10 cellular contexts compared by ENCODE assay signal in genomic region chr22:20807315-20807752, GRCh38. TPM values are rescaled to one million over a fixed set of nuclear protein-coding genes. Genes with fewer than 3 reads are reported as not detected.
DNase-seq lines count a peak whose midpoint lies in the region; ATAC-seq and TF ChIP-seq lines count a peak whose summit lies in the region.
"Had no signal": no experiment of that assay in that cellular context is flagged by ENCODE, and none has a peak within 500 bp of the region (broad histone marks: within the 10 kb centered on the region; RNA-seq: fewer than 3 reads in every experiment).

No MANE protein-coding gene starts in this region.

- H2AK5ac ChIP-seq in neuronal stem cell (ENCODE audit: low read depth, low read length), result no peak overlapping the region

- H4K20me1 ChIP-seq in PC-3 (ENCODE audit: low read length), result no peaks in the 10 kb centered on the region

- TF ChIP-seq POLR2A in GM18505 (IDR thresholded peaks at IDR 0.05; ENCODE audit: borderline replicate concordance, extremely low read depth, insufficient read depth, insufficient read length), result no peak

- H3K14ac ChIP-seq in neuronal stem cell (ENCODE audit: low read length), result no peak overlapping the region

- ATAC-seq in PC-3 (peak; percentile 85), HG03095 (IDR thresholded peaks at IDR 0.05; ENCODE audit: unreplicated experiment) (no peak), GM18505 (IDR thresholded peaks at IDR 0.05; ENCODE audit: unreplicated experiment) (no peak), GM21529 (IDR thresholded peaks at IDR 0.05; ENCODE audit: unreplicated experiment) (no peak)

- peaks cover 2% of the 10 kb centered on the region for H3K79me1 ChIP-seq in neuronal stem cell (ENCODE audit: low read depth, low read length)

- no peaks in the 10 kb centered on the region for H3K9me2 ChIP-seq in PC-3 (replicated peaks; ENCODE audit: low read length)

- intact Hi-C loops in PC-3 (cut with micrococcal nuclease), result loop anchor here (10.0 kb wide), 1 partner anchor 47 kb away; the partner anchor contains the start of genes PI4KA and SNAP29

- BruUV-seq in PC-3 (replicated peaks; lab: Mats Ljungman, UMichigan), result no TSS peak

- no peak overlapping the region for H3K9ac ChIP-seq in PC-3 (ENCODE audit: low read length)
- H3K9ac ChIP-seq in neuronal stem cell (ENCODE audit: low read depth, low read length, poor library complexity), result no peak overlapping the region

- no peak overlapping the region for H3K18ac ChIP-seq in neuronal stem cell (ENCODE audit: low read length)

- H3K9me3 ChIP-seq in PC-3 (ENCODE audit: low read length), result no peaks in the 10 kb centered on the region
- H3K9me3 ChIP-seq in neuronal stem cell (replicated peaks in 1 of 2; ENCODE audit: control insufficient read depth in 2 of 2, insufficient read depth in 1 of 2, low read depth in 1 of 2, low read length in 2 of 2), result no peaks in the 10 kb centered on the region

- H3K4me3 ChIP-seq in PC-3 (ENCODE audit: low read length) (no peak overlapping the region), epithelial cell of esophagus (ENCODE audit: low read length) (no peak overlapping the region), neuronal stem cell (ENCODE audit: low read length in 2 of 2) (no peak overlapping the region)

- H3K4me2 ChIP-seq in PC-3 (ENCODE audit: low read length) (no peak overlapping the region), neuronal stem cell (ENCODE audit: insufficient read depth, low read length, poor library complexity, severe bottlenecking) (no peak overlapping the region)

- H3K27ac ChIP-seq in PC-3 (ENCODE audit: low read length) (peak overlapping the region; percentile 24; the same call in 1 of the 2 replicates), neuronal stem cell (replicated peaks; ENCODE audit: low read length) (no peak overlapping the region)

- no peak overlapping the region for H2BK12ac ChIP-seq in neuronal stem cell (ENCODE audit: low read length)

- H3K23ac ChIP-seq in neuronal stem cell (ENCODE audit: low read depth, low read length, poor library complexity), result peak overlapping the region; percentile 34

- H2BK5ac ChIP-seq in neuronal stem cell (ENCODE audit: low read length), result no peak overlapping the region

- H3K27me3 ChIP-seq in PC-3 (ENCODE audit: low read length) (no peaks in the 10 kb centered on the region), neuronal stem cell (ENCODE audit: control insufficient read depth in 3 of 3, insufficient read depth in 3 of 3, low read depth in 1 of 3, low read length in 3 of 3) (no peaks in the 10 kb centered on the region)

- CTCF ChIA-PET in PC-3 (lab: Charles Lee), result no interaction called here

- H3K4me1 ChIP-seq in PC-3 (ENCODE audit: insufficient read depth, low read length), result peaks cover 21% of the 10 kb centered on the region
- no peaks in the 10 kb centered on the region for H3K4me1 ChIP-seq in neuronal stem cell (ENCODE audit: control insufficient read depth in 2 of 2, insufficient read depth in 1 of 2, low read depth in 1 of 2, low read length in 2 of 2)

- peak; percentile 97 for DNase-seq in EL
- DNase-seq in PC-3, result peak; percentile 71
- DNase-seq in epithelial cell of esophagus (ENCODE audit: low read depth), result peak; percentile 77
- no peak for DNase-seq in neuronal stem cell (ENCODE audit: low spot score)
- DNase-seq in NCI-H1048 (lab: John Stamatoyannopoulos, UW), result no peak
- DNase-seq: effector CD4-positive, alpha-beta T cell had no signal

- POLR2A ChIA-PET in PC-3 (lab: Charles Lee; ENCODE audit: unreplicated experiment), result no interaction called here

- no peaks in the 10 kb centered on the region for H3F3A ChIP-seq in PC-3 (ENCODE audit: low read length, unreplicated experiment)

- H2AFZ ChIP-seq in PC-3 (ENCODE audit: low read length) (no peak overlapping the region), neuronal stem cell (ENCODE audit: low read length) (no peak overlapping the region)

- WGBS in neuronal stem cell (ENCODE audit: extremely low coverage in 2 of 2, insufficient read length in 2 of 2, insufficient replicate concordance in 1 of 2), 2 donors, result no CpG with 5 or more reads among the region's 4 CpGs

- H2BK15ac ChIP-seq in neuronal stem cell (ENCODE audit: low read length), result no peak overlapping the region

- H4K8ac ChIP-seq in neuronal stem cell (ENCODE audit: low read depth, low read length), result no peak overlapping the region

- H4K91ac ChIP-seq in neuronal stem cell (ENCODE audit: low read depth, low read length, poor library complexity), result no peak overlapping the region

- H3K4ac ChIP-seq in neuronal stem cell (ENCODE audit: low read length), result no peak overlapping the region

- no peak for TF ChIP-seq CTCF in PC-3 (conservative IDR thresholded peaks at IDR 0.05; ENCODE audit: low read depth, low read length)
- no peak for TF ChIP-seq CTCF in epithelial cell of esophagus (IDR thresholded peaks at IDR 0.05; ENCODE audit: insufficient read depth, low read depth, low read length, missing control alignments)

- no peaks in the 10 kb centered on the region for H3K79me2 ChIP-seq in PC-3 (ENCODE audit: low read length)

- no peak overlapping the region for H2BK120ac ChIP-seq in neuronal stem cell (ENCODE audit: low read depth, low read length)

- H3K36me3 ChIP-seq in PC-3 (ENCODE audit: low read depth, low read length), result peaks cover 8% of the 10 kb centered on the region; the same call in 1 of the 2 replicates
- peaks cover 31 to 90% of the 10 kb centered on the region in 2 donors for H3K36me3 ChIP-seq in neuronal stem cell (replicated peaks in 1 of 2; ENCODE audit: control insufficient read depth in 2 of 2, insufficient read depth in 2 of 2, low read length in 2 of 2)

RNA-seq across cellular contexts. Expression of gene SERPIND1, which starts 33.4 kb away (rescaled TPM):
- 2.9 and 3.0 TPM in 2 replicates for total RNA-seq in PC-3 (2014; rRNA removed)
- not detected for polyA plus RNA-seq in neuronal stem cell (2013, experiment 1 of 2)
- polyA plus RNA-seq in neuronal stem cell (2013, experiment 2 of 2), result not detected
- total RNA-seq: OCI-LY7 had no signal

RNA-seq across cellular contexts. Expression of gene PI4KA, which starts 51.3 kb away (rescaled TPM):
- 39.7 and 61.5 TPM in 2 replicates for total RNA-seq in PC-3 (2014; rRNA removed)
- polyA plus RNA-seq in neuronal stem cell (2013, experiment 1 of 2), result 20.2 TPM
- polyA plus RNA-seq in neuronal stem cell (2013, experiment 2 of 2), result 20.8 TPM

RNA-seq across cellular contexts. Expression of gene SNAP29, which starts 51.5 kb away (rescaled TPM):
- total RNA-seq in PC-3 (2014; rRNA removed), result 12.3 and 23.9 TPM in 2 replicates
- 25.2 TPM for polyA plus RNA-seq in neuronal stem cell (2013, experiment 1 of 2)
- polyA plus RNA-seq in neuronal stem cell (2013, experiment 2 of 2), result 23.6 TPM

Comparison
In these comparisons a context has a peak if more than half of its experiments do, and no peak if none do; other contexts are left out.
1. DNase-seq: peak in EL (single experiment), PC-3 (single experiment) and epithelial cell of esophagus (single experiment); none in neuronal stem cell (single experiment) and NCI-H1048 (single experiment).